ENCODE assay signal across 12 cellular contexts in genomic region chr1:107949467-107950253, GRCh38. TPM values are rescaled to one million over a fixed set of nuclear protein-coding genes. Genes with fewer than 3 reads are reported as not detected.
DNase-seq lines count a peak whose midpoint lies in the region; ATAC-seq lines count a peak whose summit lies in the region.
"Had no signal": no experiment of that assay in that cellular context is flagged by ENCODE, and none has a peak within 500 bp of the region (broad histone marks: within the 10 kb centered on the region; RNA-seq: fewer than 3 reads in every experiment).

No MANE protein-coding gene starts in this region.

- H3K4me3 Mint-ChIP-seq in activated naive CD8-positive, alpha-beta T cell, result peak overlapping the region; percentile 6
- no peak overlapping the region for H3K4me3 Mint-ChIP-seq in activated naive CD8-positive, alpha-beta T cell treated with anti-CD3 and anti-CD28 coated beads for 36 hours
- no peak overlapping the region for H3K4me3 Mint-ChIP-seq in stimulated activated memory B cell treated with anti-CD40 and anti-IgM and Interleukin-4, amounts not matched to agents 10 μg/mL and 1 μg/mL and 100 μg/mL, for 72 hours
- H3K4me3 Mint-ChIP-seq: activated CD4-positive, alpha-beta T cell treated with anti-CD3 and anti-CD28 coated beads, Interleukin-2, amount 10 ng/mL, durations not matched to agents 7 days and 5 days had no signal

- H3K36me3 Mint-ChIP-seq in activated naive CD8-positive, alpha-beta T cell, result no peaks in the 10 kb centered on the region
- peaks cover 6% of the 10 kb centered on the region for H3K36me3 Mint-ChIP-seq in activated naive CD8-positive, alpha-beta T cell treated with anti-CD3 and anti-CD28 coated beads for 36 hours
- no peaks in the 10 kb centered on the region for H3K36me3 Mint-ChIP-seq in stimulated activated memory B cell treated with anti-CD40 and anti-IgM and Interleukin-4, amounts not matched to agents 10 μg/mL and 1 μg/mL and 100 μg/mL, for 72 hours

- no peaks in the 10 kb centered on the region for H3K9me3 Mint-ChIP-seq in activated naive CD8-positive, alpha-beta T cell (ENCODE audit: low read depth)
- H3K9me3 Mint-ChIP-seq in activated naive CD8-positive, alpha-beta T cell treated with anti-CD3 and anti-CD28 coated beads for 36 hours, result no peaks in the 10 kb centered on the region
- H3K9me3 Mint-ChIP-seq in stimulated activated memory B cell treated with anti-CD40 and anti-IgM and Interleukin-4, amounts not matched to agents 10 μg/mL and 1 μg/mL and 100 μg/mL, for 72 hours, result no peaks in the 10 kb centered on the region
- H3K9me3 Mint-ChIP-seq: activated CD4-positive, alpha-beta T cell treated with anti-CD3 and anti-CD28 coated beads, Interleukin-2, amount 10 ng/mL, durations not matched to agents 7 days and 5 days had no signal

- peaks cover 44% of the 10 kb centered on the region for H3K4me1 Mint-ChIP-seq in activated naive CD8-positive, alpha-beta T cell (ENCODE audit: low read depth)
- peaks cover 44% of the 10 kb centered on the region for H3K4me1 Mint-ChIP-seq in activated naive CD8-positive, alpha-beta T cell treated with anti-CD3 and anti-CD28 coated beads for 36 hours
- peaks cover 51% of the 10 kb centered on the region for H3K4me1 Mint-ChIP-seq in stimulated activated memory B cell treated with anti-CD40 and anti-IgM and Interleukin-4, amounts not matched to agents 10 μg/mL and 1 μg/mL and 100 μg/mL, for 72 hours

- ATAC-seq in GM21529 (IDR thresholded peaks at IDR 0.05; ENCODE audit: unreplicated experiment), result peak; percentile 90
- peak; percentile 57 for ATAC-seq in HG03354 (IDR thresholded peaks at IDR 0.05; ENCODE audit: poor library complexity, severe bottlenecking, unreplicated experiment)
- ATAC-seq in stimulated activated memory B cell treated with anti-CD40 and anti-IgM and Interleukin-4, amounts not matched to agents 10 μg/mL and 1 μg/mL and 100 μg/mL, for 72 hours, result peak; percentile 76
- ATAC-seq in GM19035 (IDR thresholded peaks at IDR 0.05; ENCODE audit: unreplicated experiment), result no peak
- ATAC-seq: esophagus mucosa had no signal

- no peak for DNase-seq in activated naive CD8-positive, alpha-beta T cell treated with anti-CD3 and anti-CD28 coated beads for 36 hours
- DNase-seq in HUDEP-2 (lab: John Stamatoyannopoulos, UW; ENCODE audit: unreplicated experiment in 76 of 76) (no peak), putamen (ENCODE audit: low spot score) (no peak)
- DNase-seq: activated CD4-positive, alpha-beta T cell treated with anti-CD3 and anti-CD28 coated beads, Interleukin-2, amount 10 ng/mL, durations not matched to agents 7 days and 5 days; NCI-H2029 treated with DMSO at 0.1 percent for 48 hours; substantia nigra had no signal

- H3K27ac Mint-ChIP-seq in activated naive CD8-positive, alpha-beta T cell, result peak overlapping the region; percentile 55
- H3K27ac Mint-ChIP-seq in activated naive CD8-positive, alpha-beta T cell treated with anti-CD3 and anti-CD28 coated beads for 36 hours, result no peak overlapping the region
- H3K27ac Mint-ChIP-seq in stimulated activated memory B cell treated with anti-CD40 and anti-IgM and Interleukin-4, amounts not matched to agents 10 μg/mL and 1 μg/mL and 100 μg/mL, for 72 hours, result peak overlapping the region; percentile 4
- H3K27ac Mint-ChIP-seq: activated CD4-positive, alpha-beta T cell treated with anti-CD3 and anti-CD28 coated beads, Interleukin-2, amount 10 ng/mL, durations not matched to agents 7 days and 5 days had no signal

- H3K27me3 Mint-ChIP-seq in activated naive CD8-positive, alpha-beta T cell, result no peaks in the 10 kb centered on the region
- H3K27me3 Mint-ChIP-seq in activated naive CD8-positive, alpha-beta T cell treated with anti-CD3 and anti-CD28 coated beads for 36 hours, result no peaks in the 10 kb centered on the region
- H3K27me3 Mint-ChIP-seq in stimulated activated memory B cell treated with anti-CD40 and anti-IgM and Interleukin-4, amounts not matched to agents 10 μg/mL and 1 μg/mL and 100 μg/mL, for 72 hours, result no peaks in the 10 kb centered on the region

RNA-seq across cellular contexts. Expression of gene VAV3, which starts 15.3 kb away (rescaled TPM):
- total RNA-seq in activated naive CD8-positive, alpha-beta T cell treated with anti-CD3 and anti-CD28 coated beads for 36 hours, result 1 to 10 TPM; 3.9 to 4.6 TPM
